ENCODE assay signal across 35 cellular contexts in the genomic region with DNA sequence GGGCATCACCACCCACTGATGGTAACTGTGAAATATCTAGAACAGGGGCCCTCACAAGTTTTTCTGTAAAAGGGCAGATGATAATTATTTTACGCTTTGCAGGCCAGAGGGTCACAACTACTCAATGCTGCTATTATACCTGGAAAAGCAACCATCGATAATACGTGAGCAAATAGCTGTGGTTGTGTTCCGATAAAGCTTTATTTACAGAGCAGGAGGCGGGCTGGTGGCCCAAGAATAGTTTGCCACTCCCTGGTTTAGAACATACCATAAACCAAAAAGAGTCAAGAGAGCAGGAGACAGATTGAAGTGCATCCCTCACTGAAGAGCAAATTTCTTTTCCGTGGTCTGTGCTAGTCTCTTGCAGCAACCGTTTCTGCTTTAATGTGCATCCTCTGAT.
"Had no signal": no experiment of that assay in that cellular context is flagged by ENCODE, and none has a peak within 500 bp of the region (broad histone marks: within the 10 kb centered on the region; RNA-seq: fewer than 3 reads in every experiment).

No MANE protein-coding gene starts in this region.

- H3K9me3 ChIP-seq: adrenal gland, body of pancreas, esophagus squamous epithelium, heart right ventricle, right atrium auricular region, spleen, thoracic aorta, upper lobe of left lung, vagina had no signal

- H3K4me1 ChIP-seq: parathyroid adenoma, right atrium auricular region had no signal

- H3K4me3 Mint-ChIP-seq: activated CD4-positive, alpha-beta memory T cell treated with anti-CD3 and anti-CD28 coated beads for 36 hours; activated CD4-positive, alpha-beta T cell treated with anti-CD3 and anti-CD28 coated beads, Interleukin-2, amount 10 ng/mL, durations not matched to agents 24 days and 14 days; activated naive CD4-positive, alpha-beta T cell treated with anti-CD3 and anti-CD28 coated beads for 36 hours; activated naive CD8-positive, alpha-beta T cell treated with anti-CD3 and anti-CD28 coated beads for 36 hours; activated T-helper 1 cell treated with anti-CD3 and anti-CD28 coated beads, Interleukin-12 subunit alpha, Interleukin-12 subunit beta, Interleukin-2, Interleukin-4 antibody, amounts not matched to agents 30 ng/mL and 10 ng/mL and 1 ng/mL, durations not matched to agents 14 hours and 24 hours and 36 hours; mesothelial cell of epicardium; naive thymus-derived CD8-positive, alpha-beta T cell; neural progenitor cell; T-helper 17 cell had no signal

- FAIRE-seq: colon, endometrium, islet of Langerhans had no signal

- ATAC-seq: body of pancreas; heart right ventricle; left ventricle myocardium superior; naive thymus-derived CD8-positive, alpha-beta T cell; T-helper 17 cell had no signal

- H3K36me3 ChIP-seq: adrenal gland, esophagus squamous epithelium, heart right ventricle, neural progenitor cell, right atrium auricular region, spleen, thoracic aorta, upper lobe of left lung, vagina had no signal

- H3K4me1 Mint-ChIP-seq: activated CD4-positive, alpha-beta T cell treated with anti-CD3 and anti-CD28 coated beads, Interleukin-2, amount 10 ng/mL, durations not matched to agents 24 days and 14 days; activated naive CD8-positive, alpha-beta T cell treated with anti-CD3 and anti-CD28 coated beads for 36 hours; mesothelial cell of epicardium had no signal

- H3K27ac ChIP-seq: adrenal gland, body of pancreas, epithelial cell of prostate, esophagus squamous epithelium, heart right ventricle, neural progenitor cell, parathyroid adenoma, right atrium auricular region, spleen, thoracic aorta, upper lobe of left lung, vagina had no signal

- H3K4me3 ChIP-seq: adrenal gland, body of pancreas, esophagus squamous epithelium, heart right ventricle, neural progenitor cell, right atrium auricular region, spleen, thoracic aorta, upper lobe of left lung, vagina had no signal

- H3K9ac ChIP-seq: neural progenitor cell, parathyroid adenoma had no signal

- DNase-seq: activated CD4-positive, alpha-beta memory T cell treated with anti-CD3 and anti-CD28 coated beads for 36 hours; activated CD4-positive, alpha-beta T cell treated with anti-CD3 and anti-CD28 coated beads, Interleukin-2, amount 10 ng/mL, durations not matched to agents 24 days and 14 days; activated CD4-positive, CD25-positive, alpha-beta regulatory T cell treated with anti-CD3 and anti-CD28 coated beads, Interleukin-2, amount 50 U/mL, for 72 hours; activated CD8-positive, alpha-beta memory T cell treated with anti-CD3 and anti-CD28 coated beads, Interleukin-2, amount 50 U/mL, for 4 hours; activated effector memory CD4-positive, alpha-beta T cell treated with anti-CD3 and anti-CD28 coated beads, Interleukin-2, amount 50 U/mL, for 16 hours; activated naive CD4-positive, alpha-beta T cell treated with anti-CD3 and anti-CD28 coated beads for 36 hours; activated naive CD8-positive, alpha-beta T cell treated with anti-CD3 and anti-CD28 coated beads for 36 hours; activated T-cell treated with anti-CD3 and anti-CD28 coated beads, Interleukin-2, amount 50 U/mL, for 1 hour; adrenal gland; aorta; body of pancreas; dermis blood vessel endothelial cell; effector CD4-positive, alpha-beta T cell; esophagus squamous epithelium; foreskin melanocyte; heart right ventricle; left ventricle myocardium superior; naive thymus-derived CD8-positive, alpha-beta T cell; occipital lobe; spleen; stimulated activated naive CD4-positive, alpha-beta T cell treated with Interleukin-2 at 50 U/mL for 16 hours; T-helper 17 cell; T1000; upper lobe of left lung had no signal

- H3K27ac Mint-ChIP-seq: activated CD4-positive, alpha-beta memory T cell treated with anti-CD3 and anti-CD28 coated beads for 36 hours; activated CD4-positive, alpha-beta T cell treated with anti-CD3 and anti-CD28 coated beads, Interleukin-2, amount 10 ng/mL, durations not matched to agents 24 days and 14 days; activated naive CD4-positive, alpha-beta T cell treated with anti-CD3 and anti-CD28 coated beads for 36 hours; activated naive CD8-positive, alpha-beta T cell treated with anti-CD3 and anti-CD28 coated beads for 36 hours; activated T-helper 1 cell treated with anti-CD3 and anti-CD28 coated beads, Interleukin-12 subunit alpha, Interleukin-12 subunit beta, Interleukin-2, Interleukin-4 antibody, amounts not matched to agents 30 ng/mL and 10 ng/mL and 1 ng/mL, durations not matched to agents 14 hours and 24 hours and 36 hours; mesothelial cell of epicardium; naive thymus-derived CD8-positive, alpha-beta T cell; neural progenitor cell; T-helper 17 cell had no signal

- H3K9me3 Mint-ChIP-seq: activated CD4-positive, alpha-beta memory T cell treated with anti-CD3 and anti-CD28 coated beads for 36 hours; activated CD4-positive, alpha-beta T cell treated with anti-CD3 and anti-CD28 coated beads, Interleukin-2, amount 10 ng/mL, durations not matched to agents 24 days and 14 days; activated naive CD4-positive, alpha-beta T cell treated with anti-CD3 and anti-CD28 coated beads for 36 hours; activated naive CD8-positive, alpha-beta T cell treated with anti-CD3 and anti-CD28 coated beads for 36 hours; activated T-helper 1 cell treated with anti-CD3 and anti-CD28 coated beads, Interleukin-12 subunit alpha, Interleukin-12 subunit beta, Interleukin-2, Interleukin-4 antibody, amounts not matched to agents 30 ng/mL and 10 ng/mL and 1 ng/mL, durations not matched to agents 14 hours and 24 hours and 36 hours; mesothelial cell of epicardium; naive thymus-derived CD8-positive, alpha-beta T cell; neural progenitor cell had no signal

- H3K36me3 Mint-ChIP-seq: activated CD4-positive, alpha-beta memory T cell treated with anti-CD3 and anti-CD28 coated beads for 36 hours; activated naive CD8-positive, alpha-beta T cell treated with anti-CD3 and anti-CD28 coated beads for 36 hours; mesothelial cell of epicardium; naive thymus-derived CD8-positive, alpha-beta T cell; neural progenitor cell had no signal

- H3K27me3 ChIP-seq: adrenal gland, body of pancreas, esophagus squamous epithelium, neural progenitor cell, right atrium auricular region, upper lobe of left lung, vagina had no signal
